Comparison of ENCODE assay signal across 8 cellular contexts in genomic region chr3:196528639-196529233, GRCh38. TPM values are rescaled to one million over a fixed set of nuclear protein-coding genes. Genes with fewer than 3 reads are reported as not detected.
DNase-seq lines count a peak whose midpoint lies in the region; ATAC-seq, FAIRE-seq and TF ChIP-seq lines count a peak whose summit lies in the region.

No MANE protein-coding gene starts in this region.

- FAIRE-seq in HTR-8/SVneo (lab: Jason Lieb, UNC), result no peak

- peak; percentile 69 for DNase-seq in COLO668 (lab: John Stamatoyannopoulos, UW; ENCODE audit: unreplicated experiment)
- peak; percentile 69 for DNase-seq in HTR-8/SVneo (ENCODE audit: insufficient read length, low spot score)
- DNase-seq in RWPE1 (ENCODE audit: low spot score), result peak; percentile 60
- DNase-seq in activated naive CD4-positive, alpha-beta T cell treated with anti-CD3 and anti-CD28 coated beads, Interleukin-2, amount 10 ng/mL, durations not matched to agents 7 days and 5 days, result peak; percentile 85
- peak; percentile 90 for DNase-seq in Right ventricle myocardium superior
- DNase-seq in posterior vena cava (ENCODE audit: low spot score), result peak; percentile 92
- peak; percentile 89 for DNase-seq in upper lobe of right lung

- intact Hi-C loops in Right ventricle myocardium superior (cut with DNase I) (no loop called here), posterior vena cava (cut with DNase I) (loop anchor here (10.0 kb wide), 2 partner anchors 254 to 274 kb away; no protein-coding TSS in a partner anchor), upper lobe of right lung (cut with DNase I) (no loop called here)

- H3K27me3 ChIP-seq in upper lobe of right lung, result no peaks in the 10 kb centered on the region

- peak overlapping the region; percentile 65 for H3K4me3 Mint-ChIP-seq in activated naive CD4-positive, alpha-beta T cell treated with anti-CD3 and anti-CD28 coated beads, Interleukin-2, amount 10 ng/mL, durations not matched to agents 7 days and 5 days

- TF ChIP-seq CTCF in RWPE1 (conservative IDR thresholded peaks at IDR 0.05; ENCODE audit: low read depth) (peak; percentile 95), upper lobe of right lung (IDR thresholded peaks at IDR 0.05) (peak; percentile 71)

- no peaks in the 10 kb centered on the region for H3K4me1 ChIP-seq in upper lobe of right lung

- H3K9me3 Mint-ChIP-seq in activated naive CD4-positive, alpha-beta T cell treated with anti-CD3 and anti-CD28 coated beads, Interleukin-2, amount 10 ng/mL, durations not matched to agents 7 days and 5 days, result peaks cover 3% of the 10 kb centered on the region

- H3K27me3 Mint-ChIP-seq in activated naive CD4-positive, alpha-beta T cell treated with anti-CD3 and anti-CD28 coated beads, Interleukin-2, amount 10 ng/mL, durations not matched to agents 7 days and 5 days, result peaks cover 24% of the 10 kb centered on the region

- H3K9me3 ChIP-seq in upper lobe of right lung, result no peaks in the 10 kb centered on the region

- H3K27ac ChIP-seq in RWPE1 (peak overlapping the region; percentile 82), upper lobe of right lung (no peak overlapping the region)

- ATAC-seq in GM19395 (IDR thresholded peaks at IDR 0.05; ENCODE audit: unreplicated experiment), result peak; percentile 65
- peak; percentile 99 for ATAC-seq in Right ventricle myocardium superior (ENCODE audit: poor library complexity)
- peak; percentile 100 for ATAC-seq in upper lobe of right lung

- CTCF ChIA-PET in RWPE1 (lab: Yijun Ruan, JAX), result interaction anchor here (0.6 to 1.2 kb wide), 10 partner anchors 8 to 521 kb away, joined by 3 to 6 read pairs (median 4); no protein-coding TSS in a partner anchor
- CTCF ChIA-PET in activated naive CD4-positive, alpha-beta T cell treated with anti-CD3 and anti-CD28 coated beads, Interleukin-2, amount 10 ng/mL, durations not matched to agents 7 days and 5 days (lab: Charles Lee), result interaction anchor here (0.6 to 3.1 kb wide), 33 partner anchors 8 to 640 kb away, joined by 3 to 16 read pairs (median 4); partner anchors contain the start of genes FBXO45, NCBP2, NRROS and PAK2

- H3K36me3 ChIP-seq in upper lobe of right lung, result no peaks in the 10 kb centered on the region

- peak overlapping the region; percentile 85 for H3K27ac Mint-ChIP-seq in activated naive CD4-positive, alpha-beta T cell treated with anti-CD3 and anti-CD28 coated beads, Interleukin-2, amount 10 ng/mL, durations not matched to agents 7 days and 5 days

- peaks cover 15% of the 10 kb centered on the region for H3K4me1 Mint-ChIP-seq in activated naive CD4-positive, alpha-beta T cell treated with anti-CD3 and anti-CD28 coated beads, Interleukin-2, amount 10 ng/mL, durations not matched to agents 7 days and 5 days

- H3K4me3 ChIP-seq in upper lobe of right lung, result peak overlapping the region; percentile 42

- H3K36me3 Mint-ChIP-seq in activated naive CD4-positive, alpha-beta T cell treated with anti-CD3 and anti-CD28 coated beads, Interleukin-2, amount 10 ng/mL, durations not matched to agents 7 days and 5 days, result no peaks in the 10 kb centered on the region

- POLR2A ChIA-PET in RWPE1 (lab: Yijun Ruan, JAX; ENCODE audit: low non-redundant PET), result interaction anchor here (0.6 to 1.8 kb wide), 2 partner anchors 40 to 184 kb away, joined by 5 to 9 read pairs; partner anchors contain the start of genes CEP19, FBXO45, PIGX and WDR53

RNA-seq across cellular contexts. Expression of gene SMCO1, which starts 13.6 kb away (rescaled TPM):
- total RNA-seq in Right ventricle myocardium superior, result 89.9 TPM
- total RNA-seq in posterior vena cava, result not detected
- total RNA-seq in upper lobe of right lung, result not detected

RNA-seq across cellular contexts. Expression of gene RNF168, which starts 25.2 kb away (rescaled TPM):
- total RNA-seq in Right ventricle myocardium superior, result 21.3 TPM
- total RNA-seq in posterior vena cava, result 10 to 100 TPM; 19.9 to 24.6 TPM
- 21.1 TPM for total RNA-seq in upper lobe of right lung

RNA-seq across cellular contexts. Expression of gene WDR53, which starts 39.6 kb away (rescaled TPM):
- total RNA-seq in Right ventricle myocardium superior (7.9 TPM), posterior vena cava (10 to 100 TPM in 1 of 2 donors, 1 to 10 TPM in 1; 8.1 to 10.3 TPM), upper lobe of right lung (13.8 TPM)

RNA-seq across cellular contexts. Expression of gene FBXO45, which starts 39.7 kb away (rescaled TPM):
- total RNA-seq in Right ventricle myocardium superior (7.9 TPM), posterior vena cava (10 to 100 TPM in 1 of 2 donors, 1 to 10 TPM in 1; 7.5 to 11.3 TPM), upper lobe of right lung (8.2 TPM)

Comparison
In these comparisons a context has a peak if more than half of its experiments do, and no peak if none do; other contexts are left out.
1. RNA of gene SMCO1, which starts 13.6 kb away (total RNA-seq): 89.9 TPM in Right ventricle myocardium superior (single experiment); not detected in posterior vena cava and not detected in upper lobe of right lung (single experiment); every median in the first group is over 10 times any median in the second.
2. intact Hi-C loops: an anchor here in posterior vena cava (10.0 kb wide); none called in Right ventricle myocardium superior and upper lobe of right lung.
3. Peak in every context shown above with its lines, with median percentiles within 50 percentile points of each other: DNase-seq and ATAC-seq.